Comparison of ENCODE assay signal across 9 cellular contexts in genomic region chr2:159091381-159091780, GRCh38.
A peak's percentile ranks its signal among the peaks of the same experiment; 100 is the strongest.
DNase-seq lines count a peak whose midpoint lies in the region; ATAC-seq and TF ChIP-seq lines count a peak whose summit lies in the region.
"Had no signal": no experiment of that assay in that cellular context is flagged by ENCODE, and none has a peak within 500 bp of the region (broad histone marks: within the 10 kb centered on the region; RNA-seq: fewer than 3 reads in every experiment).

No MANE protein-coding gene starts in this region.

- H3K4me3 Mint-ChIP-seq in activated CD8-positive, alpha-beta T cell treated with anti-CD3 and anti-CD28 coated beads for 36 hours, result no peak overlapping the region
- H3K4me3 Mint-ChIP-seq in stimulated activated effector memory CD8-positive, alpha-beta T cell treated with anti-CD3 and anti-CD28 coated beads, Interleukin-12 subunit alpha, Interleukin-12 subunit beta, amount 100 ng/mL, for 72 hours, result peak overlapping the region; percentile 7

- H3K36me3 ChIP-seq in gastroesophageal sphincter, result no peaks in the 10 kb centered on the region

- H3K27me3 Mint-ChIP-seq in activated CD8-positive, alpha-beta T cell treated with anti-CD3 and anti-CD28 coated beads for 36 hours, result no peaks in the 10 kb centered on the region

- H3K4me1 Mint-ChIP-seq in activated CD8-positive, alpha-beta T cell treated with anti-CD3 and anti-CD28 coated beads for 36 hours (ENCODE audit: low read depth), result peaks cover 58% of the 10 kb centered on the region
- H3K4me1 Mint-ChIP-seq in stimulated activated effector memory CD8-positive, alpha-beta T cell treated with anti-CD3 and anti-CD28 coated beads, Interleukin-12 subunit alpha, Interleukin-12 subunit beta, amount 100 ng/mL, for 72 hours, result peaks cover 38% of the 10 kb centered on the region

- peak overlapping the region; percentile 39 for H3K27ac Mint-ChIP-seq in activated CD8-positive, alpha-beta T cell treated with anti-CD3 and anti-CD28 coated beads for 36 hours
- H3K27ac Mint-ChIP-seq in stimulated activated effector memory CD8-positive, alpha-beta T cell treated with anti-CD3 and anti-CD28 coated beads, Interleukin-12 subunit alpha, Interleukin-12 subunit beta, amount 100 ng/mL, for 72 hours, result no peak overlapping the region

- TF ChIP-seq POLR2A in gastroesophageal sphincter (IDR thresholded peaks at IDR 0.05), result no peak

- peak; percentile 74 for DNase-seq in HCEC 1CT
- DNase-seq in activated CD8-positive, alpha-beta T cell treated with anti-CD3 and anti-CD28 coated beads for 36 hours, result no peak
- no peak for DNase-seq in stimulated activated effector memory CD8-positive, alpha-beta T cell treated with anti-CD3 and anti-CD28 coated beads, Interleukin-12 subunit alpha, Interleukin-12 subunit beta, amount 100 ng/mL, for 72 hours (ENCODE audit: low spot score in 2 of 2)
- no peak for DNase-seq in NCI-H2107 treated with DMSO at 0.1 percent for 48 hours (lab: John Stamatoyannopoulos, UW; ENCODE audit: unreplicated experiment)
- DNase-seq in NCI-H2081 treated with DMSO at 0.1 percent for 48 hours (lab: John Stamatoyannopoulos, UW), result no peak
- no peak for DNase-seq in T-helper 1 cell
- DNase-seq: NCI-H526 treated with DMSO at 0.1 percent for 48 hours had no signal

- no peak for TF ChIP-seq EP300 in gastroesophageal sphincter (IDR thresholded peaks at IDR 0.05)

- peak overlapping the region; percentile 74 to 80 (median 77) for H3K27ac ChIP-seq in gastroesophageal sphincter

- peaks cover 38 to 76% (median 52%) of the 10 kb centered on the region in 3 donors for H3K4me1 ChIP-seq in gastroesophageal sphincter

- H3K9me3 Mint-ChIP-seq in activated CD8-positive, alpha-beta T cell treated with anti-CD3 and anti-CD28 coated beads for 36 hours, result peaks cover 7% of the 10 kb centered on the region
- peaks cover 4% of the 10 kb centered on the region for H3K9me3 Mint-ChIP-seq in stimulated activated effector memory CD8-positive, alpha-beta T cell treated with anti-CD3 and anti-CD28 coated beads, Interleukin-12 subunit alpha, Interleukin-12 subunit beta, amount 100 ng/mL, for 72 hours

- no peaks in the 10 kb centered on the region for H3K9me3 ChIP-seq in gastroesophageal sphincter

- TF ChIP-seq CTCF in activated CD8-positive, alpha-beta T cell treated with anti-CD3 and anti-CD28 coated beads for 36 hours (IDR thresholded peaks at IDR 0.05), result no peak
- TF ChIP-seq CTCF in gastroesophageal sphincter (IDR thresholded peaks at IDR 0.05), result no peak

- 14 to 15% methylated on average over 2 of the region's 2 CpGs for WGBS in gastroesophageal sphincter (ENCODE audit: low coverage in 1 of 2), 2 donors

- H3K36me3 Mint-ChIP-seq in activated CD8-positive, alpha-beta T cell treated with anti-CD3 and anti-CD28 coated beads for 36 hours (ENCODE audit: low read depth), result peaks cover 6% of the 10 kb centered on the region
- H3K36me3 Mint-ChIP-seq in stimulated activated effector memory CD8-positive, alpha-beta T cell treated with anti-CD3 and anti-CD28 coated beads, Interleukin-12 subunit alpha, Interleukin-12 subunit beta, amount 100 ng/mL, for 72 hours, result no peaks in the 10 kb centered on the region

- no peak overlapping the region for H3K4me3 ChIP-seq in gastroesophageal sphincter

- no peak for ATAC-seq in activated CD8-positive, alpha-beta T cell treated with anti-CD3 and anti-CD28 coated beads for 36 hours
- ATAC-seq in gastroesophageal sphincter (no peak), GM21526 (IDR thresholded peaks at IDR 0.05; ENCODE audit: low FRiP score, unreplicated experiment) (no peak)
- no peak for ATAC-seq in stimulated activated effector memory CD8-positive, alpha-beta T cell treated with anti-CD3 and anti-CD28 coated beads, Interleukin-12 subunit alpha, Interleukin-12 subunit beta, amount 100 ng/mL, for 72 hours

- intact Hi-C loops in activated CD8-positive, alpha-beta T cell treated with anti-CD3 and anti-CD28 coated beads for 36 hours (cut with micrococcal nuclease), result no loop called here

- POLR2A ChIA-PET in activated CD8-positive, alpha-beta T cell treated with anti-CD3 and anti-CD28 coated beads for 36 hours (lab: Charles Lee), result no interaction called here

- CTCF ChIA-PET in activated CD8-positive, alpha-beta T cell treated with anti-CD3 and anti-CD28 coated beads for 36 hours (lab: Charles Lee), result interaction anchor here (3.5 kb wide), 1 partner anchor 28 kb away, joined by 19 read pairs; no protein-coding TSS in a partner anchor

- H3K27me3 ChIP-seq in gastroesophageal sphincter, result no peaks in the 10 kb centered on the region
